ENCODE assay signal across 8 cellular contexts in genomic region chr22:50326959-50327710, GRCh38. TPM values are rescaled to one million over a fixed set of nuclear protein-coding genes. Genes with fewer than 3 reads are reported as not detected.
A peak's percentile ranks its signal among the peaks of the same experiment; 100 is the strongest.
DNase-seq lines count a peak whose midpoint lies in the region; ATAC-seq and TF ChIP-seq lines count a peak whose summit lies in the region.

Gene DENND6B (minus strand): TSS chr22:50327012. CDS start chr22:50326988, 24 bp downstream.

- peak within 1 kb of the TSS; percentile 62 for H3K4me3 ChIP-seq in AG09309 (ENCODE audit: control insufficient read depth, low read depth, low read length)
- peak within 1 kb of the TSS; percentile 82 for H3K4me3 ChIP-seq in endodermal cell (ENCODE audit: low read length)
- peak within 1 kb of the TSS; percentile 46 for H3K4me3 ChIP-seq in mesodermal cell (ENCODE audit: extremely low read depth, insufficient read depth, low read length, poor library complexity, severe bottlenecking)

- H3K27ac ChIP-seq in endodermal cell (ENCODE audit: low read depth, low read length) = peak within 1 kb of the TSS; percentile 44
- peak within 1 kb of the TSS; percentile 71 for H3K27ac ChIP-seq in mesodermal cell (ENCODE audit: low read depth, low read length, severe bottlenecking)

- DNase-seq in AG09309 (ENCODE audit: low read depth) (no peak), NCI-H82 (lab: John Stamatoyannopoulos, UW) (peak; percentile 81), endodermal cell (peak; percentile 89)
- DNase-seq in activated CD8-positive, alpha-beta memory T cell treated with anti-CD3 and anti-CD28 coated beads for 48 hours (ENCODE audit: low read depth in 2 of 3, low spot score in 2 of 3) = peak in 2 of 3 experiments; percentile 54 to 59
- DNase-seq in stimulated activated CD8-positive, alpha-beta memory T cell treated with anti-CD3 and anti-CD28 coated beads, Interleukin-15, amount 100 ng/mL, for 4 hours (ENCODE audit: low read depth in 2 of 2) = peak; percentile 14 to 50

- no peaks in the 10 kb centered on the region for H3K9me3 Mint-ChIP-seq in endodermal cell

- H3K4me3 Mint-ChIP-seq in endodermal cell = peak within 1 kb of the TSS; percentile 73

- TF ChIP-seq CTCF in AG09309 (IDR thresholded peaks at IDR 0.05; ENCODE audit: control insufficient read depth, insufficient read depth, low read depth, low read length, missing control alignments) = peak; percentile 22
- peak; percentile 73 for TF ChIP-seq CTCF in endodermal cell (conservative IDR thresholded peaks at IDR 0.05)

- H3K4me1 ChIP-seq in endodermal cell (ENCODE audit: control insufficient read depth, insufficient read depth, low read length) (no peaks in the 10 kb centered on the region), mesodermal cell (ENCODE audit: control insufficient read depth, insufficient read depth, low read length, poor library complexity, severe bottlenecking) (no peaks in the 10 kb centered on the region)

- peak; percentile 89 for ATAC-seq in GM18868 (IDR thresholded peaks at IDR 0.05; ENCODE audit: unreplicated experiment)
- peak; percentile 72 for ATAC-seq in HG03196 (IDR thresholded peaks at IDR 0.05; ENCODE audit: unreplicated experiment)

- H3K9me3 ChIP-seq in endodermal cell (ENCODE audit: control insufficient read depth, low read length) (no peaks in the 10 kb centered on the region), mesodermal cell (ENCODE audit: control insufficient read depth, low read length) (no peaks in the 10 kb centered on the region)

- peaks cover 29% of the 10 kb centered on the region for H3K27me3 Mint-ChIP-seq in endodermal cell (ENCODE audit: insufficient read depth)

- no peaks in the 10 kb centered on the region for H3K36me3 Mint-ChIP-seq in endodermal cell (ENCODE audit: low read depth)

- 13 to 23% methylated on average over 79 to 104 of the region's 104 CpGs for WGBS in endodermal cell (ENCODE audit: insufficient coverage in 1 of 2, insufficient read length in 1 of 2), 2 experiments
- WGBS in mesodermal cell (ENCODE audit: insufficient coverage in 2 of 2), 2 experiments = 15 to 17% methylated on average over 93 to 100 of the region's 104 CpGs

- H3K27me3 ChIP-seq in endodermal cell (ENCODE audit: control insufficient read depth, insufficient read depth, low read length, poor library complexity, severe bottlenecking) = peaks cover 7% of the 10 kb centered on the region

- no peaks in the 10 kb centered on the region for H3K36me3 ChIP-seq in endodermal cell (ENCODE audit: control insufficient read depth, insufficient read depth, low read length)
- H3K36me3 ChIP-seq in mesodermal cell (ENCODE audit: control insufficient read depth, insufficient read depth, low read length) = no peaks in the 10 kb centered on the region

- peaks cover 6% of the 10 kb centered on the region for H3K4me1 Mint-ChIP-seq in endodermal cell

- peak within 1 kb of the TSS; percentile 51 for H3K9ac ChIP-seq in endodermal cell (ENCODE audit: extremely low read depth, low read length, poor library complexity, severe bottlenecking)

- H3K27ac Mint-ChIP-seq in endodermal cell = no peak within 1 kb of the TSS

RNA-seq across cellular contexts. Expression of gene DENND6B, which starts in this region (rescaled TPM):
- 10 to 100 TPM in 1 of 2 donors, 1 to 10 TPM in 1; 8.3 to 14.2 TPM for total RNA-seq in endodermal cell
- polyA plus RNA-seq in endodermal cell (2013, experiment 1 of 2) = 19.4 TPM
- polyA plus RNA-seq in endodermal cell (2013, experiment 2 of 2) = 14.7 TPM
- 5.2 TPM for polyA plus RNA-seq in mesodermal cell (2013, experiment 1 of 2)
- 3.4 TPM for polyA plus RNA-seq in mesodermal cell (2013, experiment 2 of 2)
